27 cellular contexts compared by ENCODE assay signal in the genomic region with DNA sequence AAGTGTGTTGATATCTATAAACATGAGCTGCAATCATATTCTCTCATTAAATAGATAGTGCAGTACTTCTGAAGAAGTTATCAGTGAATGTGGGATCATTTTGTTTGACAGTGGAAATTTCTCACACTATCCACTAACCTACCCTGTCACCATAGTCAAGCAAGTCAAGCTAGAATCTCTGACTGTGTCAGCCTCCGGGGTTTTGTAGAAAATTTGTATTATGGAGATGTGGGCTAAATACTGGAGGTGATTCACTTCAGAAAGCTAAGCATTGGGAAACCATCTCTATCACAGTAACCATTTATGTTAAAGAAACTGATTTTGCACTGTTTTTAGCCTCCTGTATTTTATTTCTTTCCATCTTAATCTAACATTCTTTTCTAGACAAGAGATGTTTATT.
"Had no signal": no experiment of that assay in that cellular context is flagged by ENCODE, and none has a peak within 500 bp of the region (broad histone marks: within the 10 kb centered on the region; RNA-seq: fewer than 3 reads in every experiment).

No MANE protein-coding gene starts in this region.

- H3K36me3 ChIP-seq: ascending aorta, breast epithelium, SJCRH30 had no signal

- H3K4me1 ChIP-seq: ascending aorta, breast epithelium had no signal

- DNase-seq: activated B cell treated with CpG ODN at 0.5 μM for 24 hours; activated CD4-positive, alpha-beta memory T cell treated with anti-CD3 and anti-CD28 coated beads for 36 hours; activated CD4-positive, alpha-beta T cell treated with anti-CD3 and anti-CD28 coated beads for 4 hours; activated CD4-positive, alpha-beta T cell treated with anti-CD3 and anti-CD28 coated beads, Interleukin-2, amount 50 U/mL, for 1 hour; activated CD4-positive, CD25-positive, alpha-beta regulatory T cell treated with anti-CD3 and anti-CD28 coated beads, Interleukin-2, amount 50 U/mL, for 72 hours; activated CD8-positive, alpha-beta memory T cell treated with anti-CD3 and anti-CD28 coated beads, Interleukin-2, amount 50 U/mL, for 4 hours; activated effector memory CD4-positive, alpha-beta T cell treated with anti-CD3 and anti-CD28 coated beads, Interleukin-2, amount 50 U/mL, for 16 hours; activated naive CD4-positive, alpha-beta T cell; activated naive CD4-positive, alpha-beta T cell treated with anti-CD3 and anti-CD28 coated beads, Interleukin-2, amount 50 U/mL, for 16 hours; activated naive CD8-positive, alpha-beta T cell treated with anti-CD3 and anti-CD28 coated beads for 36 hours; activated T-cell treated with anti-CD3 and anti-CD28 coated beads for 4 hours; activated T-cell treated with anti-CD3 and anti-CD28 coated beads, Interleukin-2, amount 50 U/mL, for 4 hours; body of pancreas; caudate nucleus; Karpas-422; KBM-7; NCI-H1930; NCI-H226; SHP77; SJCRH30 had no signal

- ATAC-seq: activated T-cell treated with anti-CD3 and anti-CD28 coated beads, Interleukin-2, amount 50 U/mL, for 4 hours; body of pancreas; Panc1 had no signal

- H3K27ac ChIP-seq: ascending aorta, body of pancreas, breast epithelium, SJCRH30, SK-N-MC, VCaP had no signal

- H3K4me3 ChIP-seq: ascending aorta, body of pancreas, breast epithelium, SJCRH30, SK-N-MC had no signal

- H3K4me1 Mint-ChIP-seq: activated naive CD8-positive, alpha-beta T cell treated with anti-CD3 and anti-CD28 coated beads for 36 hours had no signal

- H3K9me3 ChIP-seq: ascending aorta, body of pancreas, breast epithelium, SJCRH30 had no signal

- H3K27ac Mint-ChIP-seq: activated B cell treated with CpG ODN at 0.5 μM for 24 hours; activated CD4-positive, alpha-beta memory T cell treated with anti-CD3 and anti-CD28 coated beads for 36 hours; activated naive CD8-positive, alpha-beta T cell treated with anti-CD3 and anti-CD28 coated beads for 36 hours; T-helper 1 cell treated with Interleukin-12 subunit alpha and Interleukin-12 subunit beta and Interleukin-4 antibody, amounts not matched to agents 30 μg/mL and 1 μg/mL, for 36 hours; T-helper 2 cell treated with Interferon-gamma antibody and Interleukin-4, amounts not matched to agents 5 μg/mL and 100 μg/mL, for 36 hours had no signal

- H3K4me3 Mint-ChIP-seq: activated B cell treated with CpG ODN at 0.5 μM for 24 hours; activated CD4-positive, alpha-beta memory T cell treated with anti-CD3 and anti-CD28 coated beads for 36 hours; activated naive CD8-positive, alpha-beta T cell treated with anti-CD3 and anti-CD28 coated beads for 36 hours; activated T-cell treated with anti-CD3 and anti-CD28 coated beads, Interleukin-2, amount 50 U/mL, for 4 hours; T-helper 1 cell treated with Interleukin-12 subunit alpha and Interleukin-12 subunit beta and Interleukin-4 antibody, amounts not matched to agents 30 μg/mL and 1 μg/mL, for 36 hours; T-helper 2 cell treated with Interferon-gamma antibody and Interleukin-4, amounts not matched to agents 5 μg/mL and 100 μg/mL, for 36 hours had no signal

- H3K9me3 Mint-ChIP-seq: activated B cell treated with CpG ODN at 0.5 μM for 24 hours; activated CD4-positive, alpha-beta memory T cell treated with anti-CD3 and anti-CD28 coated beads for 36 hours; activated naive CD8-positive, alpha-beta T cell treated with anti-CD3 and anti-CD28 coated beads for 36 hours; activated T-cell treated with anti-CD3 and anti-CD28 coated beads, Interleukin-2, amount 50 U/mL, for 4 hours; T-helper 1 cell treated with Interleukin-12 subunit alpha and Interleukin-12 subunit beta and Interleukin-4 antibody, amounts not matched to agents 30 μg/mL and 1 μg/mL, for 36 hours had no signal

- H3K27me3 ChIP-seq: ascending aorta, body of pancreas, breast epithelium, SJCRH30 had no signal

- H3K27me3 Mint-ChIP-seq: activated B cell treated with CpG ODN at 0.5 μM for 24 hours; activated CD4-positive, alpha-beta memory T cell treated with anti-CD3 and anti-CD28 coated beads for 36 hours; activated naive CD8-positive, alpha-beta T cell treated with anti-CD3 and anti-CD28 coated beads for 36 hours had no signal

- H3K36me3 Mint-ChIP-seq: activated CD4-positive, alpha-beta memory T cell treated with anti-CD3 and anti-CD28 coated beads for 36 hours; activated naive CD8-positive, alpha-beta T cell treated with anti-CD3 and anti-CD28 coated beads for 36 hours had no signal
